9 cellular contexts compared by ENCODE assay signal in the genomic region with DNA sequence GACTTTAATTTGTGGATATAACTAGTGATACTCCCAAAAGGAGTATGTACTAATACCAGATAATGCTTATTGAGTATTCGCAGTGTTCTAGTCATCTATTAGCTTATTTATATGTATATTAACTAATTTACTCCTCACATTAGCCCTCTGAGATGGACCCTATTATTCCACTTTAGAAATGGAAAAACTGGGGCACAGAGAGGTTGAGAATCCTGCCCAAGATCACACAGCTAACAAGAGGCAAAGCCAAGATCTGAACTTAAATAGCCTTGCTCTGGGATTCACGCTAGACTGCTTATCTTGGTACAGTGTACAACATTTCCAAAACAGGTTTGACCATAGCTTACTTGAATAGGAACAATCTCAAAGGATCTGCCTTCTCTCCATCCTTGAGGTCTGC. TPM values are rescaled to one million over a fixed set of nuclear protein-coding genes. Genes with fewer than 3 reads are reported as not detected.
"Had no signal": no experiment of that assay in that cellular context is flagged by ENCODE, and none has a peak within 500 bp of the region (broad histone marks: within the 10 kb centered on the region; RNA-seq: fewer than 3 reads in every experiment).

No MANE protein-coding gene starts in this region.

- H3K4me3 ChIP-seq: GM23338 had no signal

- FAIRE-seq: H1, H54 had no signal

- ATAC-seq: GM23338 had no signal

- H2AFZ ChIP-seq: GM23338 had no signal

- H3K4me2 ChIP-seq: GM23338 had no signal

- DNase-seq: H9, HCEC 1CT, KG1 had no signal

- H3K27ac ChIP-seq: HL-60 had no signal

RNA-seq across cellular contexts. Expression of gene SPO11, which starts 8.5 kb away (rescaled TPM):
- total RNA-seq: GM23338, H1, H9, HT1080 had no signal
- polyA plus RNA-seq: GM23338, H1, IgD-negative memory B cell had no signal

RNA-seq across cellular contexts. Expression of gene BMP7, which starts 54.7 kb away (rescaled TPM):
- polyA plus RNA-seq: IgD-negative memory B cell had no signal
